1 cellular context compared by ENCODE assay signal in genomic region chr2:85551698-85552678, GRCh38.
TF ChIP-seq lines count a peak whose summit lies in the region.

No MANE protein-coding gene starts in this region.

TF ChIP-seq in HepG2, 621 proteins besides CTCF, POLR2A, EP300 and RAD21 (continued from another document and continues in another):
- TF ChIP-seq IRF9 (CRISPR knock-in tag; IDR thresholded peaks at IDR 0.05; ENCODE audit: borderline replicate concordance) (0 out of 2 replicates have a peak, but pooled peaks have one; percentile 24), ZZZ3 (CRISPR knock-in tag; IDR thresholded peaks at IDR 0.05; ENCODE audit: borderline replicate concordance) (no peak), ZNF121 (CRISPR knock-in tag; IDR thresholded peaks at IDR 0.05) (no peak), ZNF18 (CRISPR knock-in tag; IDR thresholded peaks at IDR 0.05; ENCODE audit: insufficient replicate concordance) (no peak), MZF1 (CRISPR knock-in tag; IDR thresholded peaks at IDR 0.05; ENCODE audit: borderline replicate concordance) (no peak), ONECUT2 (CRISPR knock-in tag; IDR thresholded peaks at IDR 0.05) (no peak), NCOR1 (IDR thresholded peaks at IDR 0.05; ENCODE audit: borderline replicate concordance, low read length) (no peak), JARID2 (CRISPR knock-in tag; IDR thresholded peaks at IDR 0.05; ENCODE audit: insufficient replicate concordance) (no peak), NAIF1 (CRISPR knock-in tag; IDR thresholded peaks at IDR 0.05; ENCODE audit: borderline replicate concordance) (no peak), ZNF572 (CRISPR knock-in tag; IDR thresholded peaks at IDR 0.05) (no peak), HOXA9 (CRISPR knock-in tag; IDR thresholded peaks at IDR 0.05; ENCODE audit: borderline replicate concordance) (no peak), ZNF260 (CRISPR knock-in tag; IDR thresholded peaks at IDR 0.05; ENCODE audit: borderline replicate concordance, low read depth) (no peak), SALL2 (CRISPR knock-in tag; IDR thresholded peaks at IDR 0.05) (no peak), LBX2 (CRISPR knock-in tag; IDR thresholded peaks at IDR 0.05; ENCODE audit: borderline replicate concordance) (no peak), NR2C2 (CRISPR knock-in tag; IDR thresholded peaks at IDR 0.05; ENCODE audit: borderline replicate concordance) (no peak), MIER2 (CRISPR knock-in tag; IDR thresholded peaks at IDR 0.05) (peak; percentile 62), ZNF629 (CRISPR knock-in tag; conservative IDR thresholded peaks at IDR 0.05) (no peak), HOXA5 (CRISPR knock-in tag; IDR thresholded peaks at IDR 0.05) (no peak), POGZ (CRISPR knock-in tag; IDR thresholded peaks at IDR 0.05) (no peak), DPF2 (CRISPR knock-in tag; IDR thresholded peaks at IDR 0.05; ENCODE audit: borderline replicate concordance, low read depth) (no peak), PAXIP1 (CRISPR knock-in tag; conservative IDR thresholded peaks at IDR 0.05) (no peak), ZNF850 (CRISPR knock-in tag; conservative IDR thresholded peaks at IDR 0.05) (no peak), CC2D1A (CRISPR knock-in tag; IDR thresholded peaks at IDR 0.05) (no peak), ZNF446 (CRISPR knock-in tag; IDR thresholded peaks at IDR 0.05) (no peak), TEAD2 (CRISPR knock-in tag; IDR thresholded peaks at IDR 0.05) (no peak), ZBTB10 (CRISPR knock-in tag; IDR thresholded peaks at IDR 0.05; ENCODE audit: borderline replicate concordance) (no peak), FOXC1 (CRISPR knock-in tag; IDR thresholded peaks at IDR 0.05; ENCODE audit: borderline replicate concordance) (no peak), HMG20A (CRISPR knock-in tag; IDR thresholded peaks at IDR 0.05; ENCODE audit: borderline replicate concordance) (no peak), ARID2 (CRISPR knock-in tag; IDR thresholded peaks at IDR 0.05; ENCODE audit: borderline replicate concordance) (no peak), TRIM22 (IDR thresholded peaks at IDR 0.05) (no peak), ZFP82 (CRISPR knock-in tag; IDR thresholded peaks at IDR 0.05; ENCODE audit: borderline replicate concordance) (no peak), ATF7-NPFF (CRISPR knock-in tag; IDR thresholded peaks at IDR 0.05; ENCODE audit: low read depth) (no peak), ZNF12 (CRISPR knock-in tag; IDR thresholded peaks at IDR 0.05) (no peak), CHCHD3 (CRISPR knock-in tag; IDR thresholded peaks at IDR 0.05) (no peak), AFF4 (CRISPR knock-in tag; IDR thresholded peaks at IDR 0.05) (no peak), ZNF558 (CRISPR knock-in tag; IDR thresholded peaks at IDR 0.05; ENCODE audit: borderline replicate concordance) (no peak), ZBTB14 (CRISPR knock-in tag; IDR thresholded peaks at IDR 0.05) (no peak), HCFC1 (IDR thresholded peaks at IDR 0.05; ENCODE audit: low read depth, low read length) (no peak), ZSCAN22 (CRISPR knock-in tag; IDR thresholded peaks at IDR 0.05) (no peak), LCORL (IDR thresholded peaks at IDR 0.05) (no peak), LCORL (CRISPR knock-in tag; IDR thresholded peaks at IDR 0.05) (no peak), KDM5B (CRISPR knock-in tag; IDR thresholded peaks at IDR 0.05; ENCODE audit: borderline replicate concordance) (no peak), ZNF530 (CRISPR knock-in tag; IDR thresholded peaks at IDR 0.05; ENCODE audit: low read depth) (no peak), MYNN (CRISPR knock-in tag; IDR thresholded peaks at IDR 0.05; ENCODE audit: low read depth) (no peak), ZNF326 (CRISPR knock-in tag; IDR thresholded peaks at IDR 0.05; ENCODE audit: borderline replicate concordance) (no peak), ZNF598 (CRISPR knock-in tag; IDR thresholded peaks at IDR 0.05; ENCODE audit: borderline replicate concordance) (no peak), POLR2AphosphoS5 (IDR thresholded peaks at IDR 0.05; ENCODE audit: low read depth, low read length) (no peak), ZNF431 (CRISPR knock-in tag; IDR thresholded peaks at IDR 0.05; ENCODE audit: borderline replicate concordance, low read depth) (no peak), GATAD2A (CRISPR knock-in tag; IDR thresholded peaks at IDR 0.05) (peak; percentile 72), DMTF1 (CRISPR knock-in tag; IDR thresholded peaks at IDR 0.05) (no peak), ZNF614 (CRISPR knock-in tag; IDR thresholded peaks at IDR 0.05; ENCODE audit: borderline replicate concordance) (no peak)
